Comparison of ENCODE assay signal across 16 cellular contexts in the genomic region with DNA sequence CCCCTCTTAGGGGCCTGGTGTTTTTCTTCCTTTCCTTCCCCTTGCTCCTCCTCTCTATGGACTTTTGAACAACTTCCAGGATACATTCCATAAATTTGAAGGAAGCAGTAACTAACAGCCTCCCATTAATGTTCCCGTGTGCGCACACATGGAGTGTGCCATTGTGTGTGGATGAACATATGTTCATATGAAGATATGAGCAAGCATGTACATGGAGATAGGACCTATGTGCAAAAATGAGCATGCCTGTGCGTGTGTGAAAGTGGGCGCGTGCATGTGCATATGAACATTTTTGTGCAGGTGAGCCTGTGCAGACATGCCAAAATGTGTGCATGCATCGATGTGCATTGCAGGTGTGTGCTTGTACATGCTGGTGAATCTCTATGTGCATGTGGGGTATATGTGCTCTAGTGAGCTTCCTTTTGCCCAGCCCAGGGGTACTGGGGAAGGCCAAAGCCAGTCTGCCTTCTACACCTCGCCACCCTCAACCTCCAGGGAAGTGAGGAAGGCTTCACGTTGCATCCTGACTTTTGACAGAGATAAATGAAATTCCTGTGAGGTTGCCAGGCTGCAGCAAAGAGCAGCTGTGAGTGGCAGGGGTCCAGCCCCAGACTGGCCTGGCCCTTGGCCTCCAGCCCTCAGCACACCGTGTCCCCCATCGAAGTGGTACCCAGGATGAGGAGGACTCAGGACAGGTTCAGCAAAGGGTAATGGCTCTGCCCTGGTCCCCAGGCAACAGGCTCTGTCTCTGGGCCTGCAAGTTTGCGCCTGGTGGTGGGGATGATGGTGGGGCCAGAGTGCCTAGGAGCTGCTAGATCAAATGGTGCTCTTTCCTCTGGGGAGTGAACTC. TPM values are rescaled to one million over a fixed set of nuclear protein-coding genes. Genes with fewer than 3 reads are reported as not detected.
A peak's percentile ranks its signal among the peaks of the same experiment; 100 is the strongest.
DNase-seq lines count a peak whose midpoint lies in the region; ATAC-seq and TF ChIP-seq lines count a peak whose summit lies in the region.
"Had no signal": no experiment of that assay in that cellular context is flagged by ENCODE, and none has a peak within 500 bp of the region (broad histone marks: within the 10 kb centered on the region; RNA-seq: fewer than 3 reads in every experiment).

No MANE protein-coding gene starts in this region.

- 93% methylated on average over 11 of the region's 11 CpGs for WGBS in hepatocyte (ENCODE audit: low lambda C conversion rate, missing lambda C conversion rate)

- H3K4me3 Mint-ChIP-seq in activated naive CD8-positive, alpha-beta T cell treated with anti-CD3 and anti-CD28 coated beads, Interleukin-2, amount 10 ng/mL, durations not matched to agents 7 days and 5 days: no peak overlapping the region
- H3K4me3 Mint-ChIP-seq in activated naive CD8-positive, alpha-beta T cell treated with anti-CD3 and anti-CD28 coated beads, Interleukin-2, amount 50 U/mL, for 24 hours: no peak overlapping the region
- H3K4me3 Mint-ChIP-seq in type B pancreatic cell: peak overlapping the region; percentile 41

- ATAC-seq in activated naive CD8-positive, alpha-beta T cell treated with anti-CD3 and anti-CD28 coated beads, Interleukin-2, amount 10 ng/mL, durations not matched to agents 7 days and 5 days (ENCODE audit: low read depth): no peak
- ATAC-seq in activated naive CD8-positive, alpha-beta T cell treated with anti-CD3 and anti-CD28 coated beads, Interleukin-2, amount 50 U/mL, for 24 hours: no peak
- ATAC-seq in RWPE2 (ENCODE audit: low read depth) (no peak), GM21381 (IDR thresholded peaks at IDR 0.05; ENCODE audit: unreplicated experiment) (no peak)

- H3K27me3 Mint-ChIP-seq in activated naive CD8-positive, alpha-beta T cell treated with anti-CD3 and anti-CD28 coated beads, Interleukin-2, amount 10 ng/mL, durations not matched to agents 7 days and 5 days: peaks cover 2% of the 10 kb centered on the region
- H3K27me3 Mint-ChIP-seq in activated naive CD8-positive, alpha-beta T cell treated with anti-CD3 and anti-CD28 coated beads, Interleukin-2, amount 50 U/mL, for 24 hours: no peaks in the 10 kb centered on the region
- peaks cover 13% of the 10 kb centered on the region for H3K27me3 Mint-ChIP-seq in type B pancreatic cell

- TF ChIP-seq CTCF in RWPE2 (IDR thresholded peaks at IDR 0.05; ENCODE audit: poor library complexity, severe bottlenecking) (no peak), hepatocyte (IDR thresholded peaks at IDR 0.05; ENCODE audit: poor library complexity) (no peak), type B pancreatic cell (conservative IDR thresholded peaks at IDR 0.05) (no peak)

- H3K4me1 ChIP-seq in RWPE2 (ENCODE audit: insufficient read depth, poor library complexity, severe bottlenecking) (peaks cover 24% of the 10 kb centered on the region), hepatocyte (ENCODE audit: insufficient read depth) (peaks cover 54% of the 10 kb centered on the region)

- no peaks in the 10 kb centered on the region for H3K9me3 ChIP-seq in RWPE2 (ENCODE audit: severe bottlenecking)
- no peaks in the 10 kb centered on the region for H3K9me3 ChIP-seq in hepatocyte (ENCODE audit: low read depth)
- H3K9me3 ChIP-seq: SJSA1 had no signal

- no peaks in the 10 kb centered on the region for H3K9me2 ChIP-seq in hepatocyte (replicated peaks; ENCODE audit: insufficient read depth)

- H3K27me3 ChIP-seq in RWPE2 (ENCODE audit: insufficient read depth, poor library complexity, severe bottlenecking): no peaks in the 10 kb centered on the region
- H3K27me3 ChIP-seq in hepatocyte: no peaks in the 10 kb centered on the region
- H3K27me3 ChIP-seq: SJSA1 had no signal

- H3K4me3 ChIP-seq in RWPE2 (ENCODE audit: severe bottlenecking) (no peak overlapping the region), hepatocyte (no peak overlapping the region)
- H3K4me3 ChIP-seq: PC-9, SJSA1 had no signal

- no peak overlapping the region for H3K27ac ChIP-seq in RWPE2 (ENCODE audit: poor library complexity, severe bottlenecking)
- H3K27ac ChIP-seq in hepatocyte: peak overlapping the region; percentile 77
- H3K27ac ChIP-seq: PC-9, SJSA1 had no signal

- POLR2A ChIA-PET in activated naive CD8-positive, alpha-beta T cell treated with anti-CD3 and anti-CD28 coated beads, Interleukin-2, amount 10 ng/mL, durations not matched to agents 7 days and 5 days (lab: Charles Lee): interaction anchor here (1.4 kb wide), 1 partner anchor 150 kb away, joined by 4 read pairs; a partner anchor contains a TSS

- H3K36me3 Mint-ChIP-seq in activated naive CD8-positive, alpha-beta T cell treated with anti-CD3 and anti-CD28 coated beads, Interleukin-2, amount 10 ng/mL, durations not matched to agents 7 days and 5 days: no peaks in the 10 kb centered on the region
- no peaks in the 10 kb centered on the region for H3K36me3 Mint-ChIP-seq in activated naive CD8-positive, alpha-beta T cell treated with anti-CD3 and anti-CD28 coated beads, Interleukin-2, amount 50 U/mL, for 24 hours (ENCODE audit: low read depth)
- H3K36me3 Mint-ChIP-seq in type B pancreatic cell: no peaks in the 10 kb centered on the region

- H3K4me1 Mint-ChIP-seq in activated naive CD8-positive, alpha-beta T cell treated with anti-CD3 and anti-CD28 coated beads, Interleukin-2, amount 10 ng/mL, durations not matched to agents 7 days and 5 days: peaks cover 9% of the 10 kb centered on the region
- H3K4me1 Mint-ChIP-seq in activated naive CD8-positive, alpha-beta T cell treated with anti-CD3 and anti-CD28 coated beads, Interleukin-2, amount 50 U/mL, for 24 hours: peaks cover 2% of the 10 kb centered on the region
- H3K4me1 Mint-ChIP-seq in type B pancreatic cell (ENCODE audit: unreplicated experiment): peaks cover 46% of the 10 kb centered on the region

- H3K27ac Mint-ChIP-seq in activated naive CD8-positive, alpha-beta T cell treated with anti-CD3 and anti-CD28 coated beads, Interleukin-2, amount 10 ng/mL, durations not matched to agents 7 days and 5 days: peak overlapping the region; percentile 26
- no peak overlapping the region for H3K27ac Mint-ChIP-seq in activated naive CD8-positive, alpha-beta T cell treated with anti-CD3 and anti-CD28 coated beads, Interleukin-2, amount 50 U/mL, for 24 hours
- H3K27ac Mint-ChIP-seq in type B pancreatic cell: peak overlapping the region; percentile 7

- H4K20me1 ChIP-seq in hepatocyte (ENCODE audit: insufficient read depth, poor library complexity, severe bottlenecking): no peaks in the 10 kb centered on the region

- H3K4me2 ChIP-seq in hepatocyte: no peak overlapping the region
- H3K4me2 ChIP-seq: PC-9 had no signal

- no peaks in the 10 kb centered on the region for H3K79me2 ChIP-seq in hepatocyte

- no peak for DNase-seq in activated naive CD8-positive, alpha-beta T cell treated with anti-CD3 and anti-CD28 coated beads, Interleukin-2, amount 10 ng/mL, durations not matched to agents 7 days and 5 days
- no peak for DNase-seq in activated naive CD8-positive, alpha-beta T cell treated with anti-CD3 and anti-CD28 coated beads, Interleukin-2, amount 50 U/mL, for 24 hours
- peak; percentile 49 for DNase-seq in RWPE2 (ENCODE audit: low spot score)
- no peak for DNase-seq in hepatocyte (ENCODE audit: low spot score)
- peak; percentile 42 for DNase-seq in type B pancreatic cell (ENCODE audit: extremely low spot score, unreplicated experiment)
- DNase-seq in NOMO-1 treated with dmso at 0.1 percent for 144 hours (lab: John Stamatoyannopoulos, UW; ENCODE audit: unreplicated experiment): no peak
- DNase-seq in GF-D8 (lab: John Stamatoyannopoulos, UW): no peak
- DNase-seq: C1 segment of cervical spinal cord, KBM-7, NCI-H1417 treated with DMSO at 0.1 percent for 48 hours, NCI-H2029 treated with DMSO at 0.1 percent for 48 hours, NCI-H510A, NCI-H774, PC-9 had no signal

- H3K36me3 ChIP-seq in RWPE2 (ENCODE audit: low read depth): no peaks in the 10 kb centered on the region
- H3K36me3 ChIP-seq in hepatocyte (replicated peaks; ENCODE audit: insufficient read depth, low read depth): no peaks in the 10 kb centered on the region
- H3K36me3 ChIP-seq: SJSA1 had no signal

- no peaks in the 10 kb centered on the region for H3K9me3 Mint-ChIP-seq in activated naive CD8-positive, alpha-beta T cell treated with anti-CD3 and anti-CD28 coated beads, Interleukin-2, amount 10 ng/mL, durations not matched to agents 7 days and 5 days
- no peaks in the 10 kb centered on the region for H3K9me3 Mint-ChIP-seq in activated naive CD8-positive, alpha-beta T cell treated with anti-CD3 and anti-CD28 coated beads, Interleukin-2, amount 50 U/mL, for 24 hours
- no peaks in the 10 kb centered on the region for H3K9me3 Mint-ChIP-seq in type B pancreatic cell

- H2AFZ ChIP-seq in hepatocyte: no peak overlapping the region
- H2AFZ ChIP-seq: PC-9 had no signal

RNA-seq across cellular contexts. Expression of a gene that starts 21.1 kb away (rescaled TPM):
- under 1 TPM in 1 of 2 experiments, not detected in 1; 0.28 TPM for total RNA-seq in activated naive CD8-positive, alpha-beta T cell treated with anti-CD3 and anti-CD28 coated beads, Interleukin-2, amount 10 ng/mL, durations not matched to agents 7 days and 5 days
- 25.0 and 25.2 TPM in 2 replicates for total RNA-seq in hepatocyte
- 31.0 and 33.0 TPM in 2 replicates for polyA plus RNA-seq in hepatocyte
- total RNA-seq in type B pancreatic cell (ENCODE audit: low replicate concordance): 8.4 and 16.8 TPM in 2 replicates

RNA-seq across cellular contexts. Expression of a gene that starts 26.2 kb away (rescaled TPM):
- total RNA-seq in activated naive CD8-positive, alpha-beta T cell treated with anti-CD3 and anti-CD28 coated beads, Interleukin-2, amount 10 ng/mL, durations not matched to agents 7 days and 5 days: 10 to 100 TPM; 35.4 to 37.2 TPM
- total RNA-seq in hepatocyte: 35.7 and 45.2 TPM in 2 replicates
- 75.6 and 93.2 TPM in 2 replicates for polyA plus RNA-seq in hepatocyte
- total RNA-seq in type B pancreatic cell (ENCODE audit: low replicate concordance): 36.5 and 45.0 TPM in 2 replicates

RNA-seq across cellular contexts. Expression of a gene that starts 53.4 kb away (rescaled TPM):
- total RNA-seq in activated naive CD8-positive, alpha-beta T cell treated with anti-CD3 and anti-CD28 coated beads, Interleukin-2, amount 10 ng/mL, durations not matched to agents 7 days and 5 days: 1 to 10 TPM; 2.6 to 3.9 TPM
- total RNA-seq in hepatocyte: 0.57 and 1.2 TPM in 2 replicates
- polyA plus RNA-seq in hepatocyte: 0.18 and 1.5 TPM in 2 replicates
- total RNA-seq in type B pancreatic cell (ENCODE audit: low replicate concordance): 5.3 and 7.5 TPM in 2 replicates
- total RNA-seq: SJSA1 had no signal

Comparison
In these comparisons a context has a peak if more than half of its experiments do, and no peak if none do; other contexts are left out.
1. DNase-seq: peak in RWPE2 (single experiment) and type B pancreatic cell (single experiment); none in activated naive CD8-positive, alpha-beta T cell treated with anti-CD3 and anti-CD28 coated beads, Interleukin-2, amount 10 ng/mL, durations not matched to agents 7 days and 5 days (single experiment), activated naive CD8-positive, alpha-beta T cell treated with anti-CD3 and anti-CD28 coated beads, Interleukin-2, amount 50 U/mL, for 24 hours (single experiment), hepatocyte (single experiment), NOMO-1 treated with dmso at 0.1 percent for 144 hours (single experiment) and GF-D8 (single experiment).